In genomic region chr17:46910179-46910927, GRCh38 we compare ENCODE assay signal across 1 cellular context.
TF ChIP-seq lines count a peak whose summit lies in the region.

No MANE protein-coding gene starts in this region.

TF ChIP-seq in H1, 55 proteins besides CTCF, POLR2A, EP300 and RAD21 (continued from another document):
- TF ChIP-seq SIN3A (conservative IDR thresholded peaks at IDR 0.05 in 1 of 2, IDR thresholded peaks at IDR 0.05 in 1 of 2; ENCODE audit: low read depth in 1 of 2, low read length in 2 of 2) (no peak), SP4 (IDR thresholded peaks at IDR 0.05; ENCODE audit: low read length) (no peak), SAP30 (IDR thresholded peaks at IDR 0.05; ENCODE audit: insufficient read depth, insufficient replicate concordance, low read length) (no peak), MAX (IDR thresholded peaks at IDR 0.05) (no peak), HDAC6 (IDR thresholded peaks at IDR 0.05; ENCODE audit: low read depth, low read length) (no peak), CREB1 (IDR thresholded peaks at IDR 0.05) (no peak), USF2 (IDR thresholded peaks at IDR 0.05; ENCODE audit: low read length) (no peak), CHD1 (IDR thresholded peaks at IDR 0.05; ENCODE audit: low read depth, low read length) (no peak), SRF (IDR thresholded peaks at IDR 0.05; ENCODE audit: low read depth, low read length) (no peak)
